In the genomic region with DNA sequence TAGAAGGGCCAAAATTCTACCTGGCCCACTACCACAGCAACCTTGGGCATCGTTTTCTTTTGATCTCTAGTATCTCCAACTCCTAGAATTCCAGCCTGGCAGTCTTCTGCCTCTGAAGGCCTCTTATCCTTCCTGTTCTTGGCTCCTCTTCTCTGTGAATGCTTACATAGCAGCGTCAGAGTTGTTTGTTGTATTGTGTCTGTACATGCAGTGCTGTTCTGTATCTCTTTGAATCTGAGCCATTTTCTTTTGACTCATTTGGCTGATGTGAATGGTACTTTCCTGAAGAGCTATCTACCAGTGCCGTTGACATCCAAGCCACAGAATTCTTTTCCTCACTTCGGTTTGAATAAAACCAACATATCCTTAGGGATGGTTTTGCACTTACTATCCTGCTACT, we compare ENCODE assay signal across 10 cellular contexts.
DNase-seq lines count a peak whose midpoint lies in the region; ATAC-seq, FAIRE-seq and TF ChIP-seq lines count a peak whose summit lies in the region.
"Had no signal": no experiment of that assay in that cellular context is flagged by ENCODE, and none has a peak within 500 bp of the region (broad histone marks: within the 10 kb centered on the region; RNA-seq: fewer than 3 reads in every experiment).

No MANE protein-coding gene starts in this region.

- H3K79me2 ChIP-seq in fibroblast of lung (ENCODE audit: control insufficient read depth, insufficient read depth, low read length), result no peaks in the 10 kb centered on the region

- peak; percentile 17 for FAIRE-seq in pancreas (lab: Jason Lieb, UNC)

- H3K9ac ChIP-seq in fibroblast of lung (ENCODE audit: insufficient read depth, low read length), result no peak overlapping the region

- TF ChIP-seq CTCF in fibroblast of lung (conservative IDR thresholded peaks at IDR 0.05 in 1 of 2, IDR thresholded peaks at IDR 0.05 in 1 of 2; ENCODE audit: low read depth in 1 of 2, low read length in 2 of 2) (no peak), pancreas (IDR thresholded peaks at IDR 0.05) (no peak)

- H3K4me2 ChIP-seq in fibroblast of lung (ENCODE audit: extremely low read depth, insufficient read depth, low read length), result peak overlapping the region; percentile 4

- no peak overlapping the region for H2AFZ ChIP-seq in fibroblast of lung (ENCODE audit: low read length)

- ATAC-seq in pancreas (peak; percentile 70 to 90 (median 85)), GM21786 (IDR thresholded peaks at IDR 0.05; ENCODE audit: unreplicated experiment) (no peak)
- ATAC-seq: left lobe of liver had no signal

- H3K27ac ChIP-seq in fibroblast of lung (ENCODE audit: insufficient read depth, low read length), result no peak overlapping the region
- H3K27ac ChIP-seq in pancreas, result peak overlapping the region in 1 of 4 donors; percentile 39

- intact Hi-C loops in pancreas (cut with DNase I), result no loop called here

- H3K4me3 ChIP-seq in fibroblast of lung (replicated peaks in 1 of 4; ENCODE audit: control extremely low read depth in 1 of 4, insufficient read depth in 1 of 4, low read depth in 3 of 4, low read length in 4 of 4) (no peak overlapping the region), pancreas (no peak overlapping the region)
- H3K4me3 ChIP-seq: uterus had no signal

- H3K27me3 ChIP-seq in fibroblast of lung (ENCODE audit: control insufficient read depth, insufficient read depth, low read length) (no peaks in the 10 kb centered on the region), pancreas (no peaks in the 10 kb centered on the region)
- H3K27me3 ChIP-seq: uterus had no signal

- no peaks in the 10 kb centered on the region for H4K20me1 ChIP-seq in fibroblast of lung (ENCODE audit: control insufficient read depth, extremely low read depth, insufficient read depth, low read length)

- H3K36me3 ChIP-seq in fibroblast of lung (ENCODE audit: control insufficient read depth, insufficient read depth, low read length) (no peaks in the 10 kb centered on the region), pancreas (no peaks in the 10 kb centered on the region)
- H3K36me3 ChIP-seq: uterus had no signal

- WGBS in pancreas, 2 donors, result 21 to 25% methylated on average over 4 of the region's 4 CpGs

- H3K4me1 ChIP-seq in fibroblast of lung (ENCODE audit: control insufficient read depth, extremely low read depth, insufficient read depth, low read length) (peaks cover 4% of the 10 kb centered on the region), pancreas (peaks cover 0 to 6% (median 0%) of the 10 kb centered on the region in 3 donors)
- H3K4me1 ChIP-seq: uterus had no signal

- DNase-seq in EH (ENCODE audit: low read depth) (peak; percentile 88), NCI-H226 (peak; percentile 83), fibroblast of lung (ENCODE audit: low read depth in 2 of 2) (peak; percentile 91 to 95), pancreas (no peak), midbrain (lab: John Stamatoyannopoulos, UW) (no peak), NK-92 (lab: John Stamatoyannopoulos, UW; ENCODE audit: unreplicated experiment) (no peak)
- DNase-seq in stimulated activated CD4-positive, alpha-beta T cell treated with anti-CD3 and anti-CD28 coated beads, Interleukin-2, amount 100 ng/mL, for 24 hours, result no peak
- DNase-seq: uterus had no signal

- no peaks in the 10 kb centered on the region for H3K9me3 ChIP-seq in fibroblast of lung (ENCODE audit: control insufficient read depth, insufficient read depth, low read depth, low read length)
- H3K9me3 ChIP-seq in pancreas, result no peaks in the 10 kb centered on the region
- H3K9me3 ChIP-seq: uterus had no signal

Comparison
In these comparisons a context has a peak if more than half of its experiments do, and no peak if none do; other contexts are left out.
1. DNase-seq: peak in EH (single experiment), NCI-H226 (single experiment) and fibroblast of lung (2 of 2); none in pancreas (0 of 6), midbrain (single experiment), NK-92 (single experiment) and stimulated activated CD4-positive, alpha-beta T cell treated with anti-CD3 and anti-CD28 coated beads, Interleukin-2, amount 100 ng/mL, for 24 hours (0 of 2).